Comparison of ENCODE assay signal across 1 cellular context in genomic region chr21:42317826-42318746, GRCh38.
TF ChIP-seq lines count a peak whose summit lies in the region.

No MANE protein-coding gene starts in this region.

TF ChIP-seq in K562, 482 proteins besides CTCF, POLR2A, EP300 and RAD21:
- TF ChIP-seq, protein P1, sequence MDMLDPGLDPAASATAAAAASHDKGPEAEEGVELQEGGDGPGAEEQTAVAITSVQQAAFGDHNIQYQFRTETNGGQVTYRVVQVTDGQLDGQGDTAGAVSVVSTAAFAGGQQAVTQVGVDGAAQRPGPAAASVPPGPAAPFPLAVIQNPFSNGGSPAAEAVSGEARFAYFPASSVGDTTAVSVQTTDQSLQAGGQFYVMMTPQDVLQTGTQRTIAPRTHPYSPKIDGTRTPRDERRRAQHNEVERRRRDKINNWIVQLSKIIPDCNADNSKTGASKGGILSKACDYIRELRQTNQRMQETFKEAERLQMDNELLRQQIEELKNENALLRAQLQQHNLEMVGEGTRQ (CRISPR knock-in tag; IDR thresholded peaks at IDR 0.05), result 0 out of 2 replicates have a peak, but pooled peaks have one; percentile 11
- no peak for TF ChIP-seq CHD7 (IDR thresholded peaks at IDR 0.05; ENCODE audit: low read depth, low read length)
- no peak for TF ChIP-seq POLR3A (IDR thresholded peaks at IDR 0.05; ENCODE audit: borderline replicate concordance, extremely low read depth, insufficient read depth, insufficient read length)
- no peak for TF ChIP-seq ZNF24 (IDR thresholded peaks at IDR 0.05)
- TF ChIP-seq SNIP1 (IDR thresholded peaks at IDR 0.05; ENCODE audit: low read depth), result no peak
